ENCODE assay signal across 1 cellular context in the genomic region with DNA sequence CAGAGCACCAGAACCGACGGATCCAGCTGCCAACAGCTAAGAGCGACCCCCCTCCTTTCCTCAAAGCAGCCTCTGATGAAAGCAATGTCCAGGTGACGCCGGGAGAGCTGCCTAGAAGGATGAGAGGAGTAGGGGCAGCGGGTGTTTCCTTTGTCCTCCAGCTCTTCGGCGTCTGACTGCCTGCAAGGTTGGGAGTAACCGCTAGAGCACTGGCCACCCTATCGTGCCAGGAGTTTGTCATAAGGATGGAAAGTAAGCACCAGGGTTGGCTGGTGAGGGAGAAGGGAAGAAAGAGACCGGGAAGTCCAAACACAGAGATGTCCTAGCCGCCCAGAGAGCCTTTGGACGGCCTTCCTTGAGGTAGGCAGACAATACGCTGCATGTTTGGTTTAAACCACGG.
TF ChIP-seq lines count a peak whose summit lies in the region.

No MANE protein-coding gene starts in this region.

TF ChIP-seq in K562, 482 proteins besides CTCF, POLR2A, EP300 and RAD21:
- TF ChIP-seq CEBPB (tag; IDR thresholded peaks at IDR 0.05) (no peak), GABPB1 (CRISPR knock-in tag; IDR thresholded peaks at IDR 0.05) (no peak), FOXP1 (CRISPR knock-in tag; IDR thresholded peaks at IDR 0.05) (no peak), SREBF1 (IDR thresholded peaks at IDR 0.05; ENCODE audit: borderline replicate concordance, low read depth, low read length) (no peak), SRF (CRISPR knock-in tag; IDR thresholded peaks at IDR 0.05) (no peak), ZFX (CRISPR knock-in tag; IDR thresholded peaks at IDR 0.05) (no peak), ZNF124 (CRISPR knock-in tag; IDR thresholded peaks at IDR 0.05) (no peak), TEAD1 (CRISPR knock-in tag; IDR thresholded peaks at IDR 0.05) (no peak), EWSR1 (IDR thresholded peaks at IDR 0.05; ENCODE audit: borderline replicate concordance, low read depth, partially characterized antibody) (no peak), POLR2H (tag; IDR thresholded peaks at IDR 0.05; ENCODE audit: low read depth) (no peak), PTRF (tag; IDR thresholded peaks at IDR 0.05) (no peak), RBM15 (IDR thresholded peaks at IDR 0.05; ENCODE audit: insufficient read depth, low read length) (no peak)
- TF ChIP-seq, protein P1, sequence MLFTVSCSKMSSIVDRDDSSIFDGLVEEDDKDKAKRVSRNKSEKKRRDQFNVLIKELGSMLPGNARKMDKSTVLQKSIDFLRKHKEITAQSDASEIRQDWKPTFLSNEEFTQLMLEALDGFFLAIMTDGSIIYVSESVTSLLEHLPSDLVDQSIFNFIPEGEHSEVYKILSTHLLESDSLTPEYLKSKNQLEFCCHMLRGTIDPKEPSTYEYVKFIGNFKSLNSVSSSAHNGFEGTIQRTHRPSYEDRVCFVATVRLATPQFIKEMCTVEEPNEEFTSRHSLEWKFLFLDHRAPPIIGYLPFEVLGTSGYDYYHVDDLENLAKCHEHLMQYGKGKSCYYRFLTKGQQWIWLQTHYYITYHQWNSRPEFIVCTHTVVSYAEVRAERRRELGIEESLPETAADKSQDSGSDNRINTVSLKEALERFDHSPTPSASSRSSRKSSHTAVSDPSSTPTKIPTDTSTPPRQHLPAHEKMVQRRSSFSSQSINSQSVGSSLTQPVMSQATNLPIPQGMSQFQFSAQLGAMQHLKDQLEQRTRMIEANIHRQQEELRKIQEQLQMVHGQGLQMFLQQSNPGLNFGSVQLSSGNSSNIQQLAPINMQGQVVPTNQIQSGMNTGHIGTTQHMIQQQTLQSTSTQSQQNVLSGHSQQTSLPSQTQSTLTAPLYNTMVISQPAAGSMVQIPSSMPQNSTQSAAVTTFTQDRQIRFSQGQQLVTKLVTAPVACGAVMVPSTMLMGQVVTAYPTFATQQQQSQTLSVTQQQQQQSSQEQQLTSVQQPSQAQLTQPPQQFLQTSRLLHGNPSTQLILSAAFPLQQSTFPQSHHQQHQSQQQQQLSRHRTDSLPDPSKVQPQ (CRISPR knock-in tag; IDR thresholded peaks at IDR 0.05; ENCODE audit: borderline replicate concordance), result no peak
- TF ChIP-seq, protein P2, sequence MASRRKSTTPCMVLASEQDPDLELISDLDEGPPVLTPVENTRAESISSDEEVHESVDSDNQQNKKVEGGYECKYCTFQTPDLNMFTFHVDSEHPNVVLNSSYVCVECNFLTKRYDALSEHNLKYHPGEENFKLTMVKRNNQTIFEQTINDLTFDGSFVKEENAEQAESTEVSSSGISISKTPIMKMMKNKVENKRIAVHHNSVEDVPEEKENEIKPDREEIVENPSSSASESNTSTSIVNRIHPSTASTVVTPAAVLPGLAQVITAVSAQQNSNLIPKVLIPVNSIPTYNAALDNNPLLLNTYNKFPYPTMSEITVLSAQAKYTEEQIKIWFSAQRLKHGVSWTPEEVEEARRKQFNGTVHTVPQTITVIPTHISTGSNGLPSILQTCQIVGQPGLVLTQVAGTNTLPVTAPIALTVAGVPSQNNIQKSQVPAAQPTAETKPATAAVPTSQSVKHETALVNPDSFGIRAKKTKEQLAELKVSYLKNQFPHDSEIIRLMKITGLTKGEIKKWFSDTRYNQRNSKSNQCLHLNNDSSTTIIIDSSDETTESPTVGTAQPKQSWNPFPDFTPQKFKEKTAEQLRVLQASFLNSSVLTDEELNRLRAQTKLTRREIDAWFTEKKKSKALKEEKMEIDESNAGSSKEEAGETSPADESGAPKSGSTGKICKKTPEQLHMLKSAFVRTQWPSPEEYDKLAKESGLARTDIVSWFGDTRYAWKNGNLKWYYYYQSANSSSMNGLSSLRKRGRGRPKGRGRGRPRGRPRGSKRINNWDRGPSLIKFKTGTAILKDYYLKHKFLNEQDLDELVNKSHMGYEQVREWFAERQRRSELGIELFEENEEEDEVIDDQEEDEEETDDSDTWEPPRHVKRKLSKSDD (conservative IDR thresholded peaks at IDR 0.05; ENCODE audit: low read length), result no peak
